ENCODE assay signal across 8 cellular contexts in genomic region chr20:20710847-20711315, GRCh38. TPM values are rescaled to one million over a fixed set of nuclear protein-coding genes. Genes with fewer than 3 reads are reported as not detected.
DNase-seq lines count a peak whose midpoint lies in the region; ATAC-seq and TF ChIP-seq lines count a peak whose summit lies in the region.

No MANE protein-coding gene starts in this region.

- no peaks in the 10 kb centered on the region for H3K27me3 Mint-ChIP-seq in CD8-positive, alpha-beta T cell (ENCODE audit: low read depth)

- H3K4me3 ChIP-seq in CD8-positive, alpha-beta T cell (ENCODE audit: low read depth, low read length) = peak overlapping the region; percentile 89
- H3K4me3 ChIP-seq in effector memory CD4-positive, alpha-beta T cell (ENCODE audit: insufficient read depth, low read depth, low read length, poor library complexity, severe bottlenecking) = peak overlapping the region; percentile 76
- H3K4me3 ChIP-seq in parathyroid adenoma (ENCODE audit: low read depth, low read length) = peak overlapping the region; percentile 69

- peaks cover 41% of the 10 kb centered on the region for H3K4me1 Mint-ChIP-seq in CD8-positive, alpha-beta T cell (ENCODE audit: low read depth)

- peak overlapping the region; percentile 79 for H3K27ac Mint-ChIP-seq in CD8-positive, alpha-beta T cell

- no peak for TF ChIP-seq CTCF in CD8-positive, alpha-beta T cell (IDR thresholded peaks at IDR 0.05)
- no peak for TF ChIP-seq CTCF in parathyroid adenoma (IDR thresholded peaks at IDR 0.05)

- no peaks in the 10 kb centered on the region for H3K9me3 ChIP-seq in CD8-positive, alpha-beta T cell (ENCODE audit: low read length)
- H3K9me3 ChIP-seq in effector memory CD4-positive, alpha-beta T cell (ENCODE audit: control insufficient read depth, low read length) = no peaks in the 10 kb centered on the region
- no peaks in the 10 kb centered on the region for H3K9me3 ChIP-seq in parathyroid adenoma (ENCODE audit: control insufficient read depth, low read length)

- intact Hi-C loops in CD8-positive, alpha-beta T cell (cut with DNase I, micrococcal nuclease) = loop anchor here in 1 of 2 experiments (5.0 to 10.0 kb wide), 3 partner anchors 591 to 1916 kb away; partner anchors contain the start of genes NKX2-4 and XRN2

- no peaks in the 10 kb centered on the region for H3K36me3 ChIP-seq in CD8-positive, alpha-beta T cell (ENCODE audit: insufficient read depth, low read length)
- no peaks in the 10 kb centered on the region for H3K36me3 ChIP-seq in effector memory CD4-positive, alpha-beta T cell (ENCODE audit: control insufficient read depth, insufficient read depth, low read length)
- H3K36me3 ChIP-seq in parathyroid adenoma (ENCODE audit: control insufficient read depth, insufficient read depth, low read length) = no peaks in the 10 kb centered on the region

- no peak overlapping the region for H3K9ac ChIP-seq in parathyroid adenoma

- peaks cover 10% of the 10 kb centered on the region for H3K79me2 ChIP-seq in parathyroid adenoma

- CTCF ChIA-PET in CD8-positive, alpha-beta T cell (lab: Charles Lee) = no interaction called here

- peaks cover 14% of the 10 kb centered on the region for H3K4me1 ChIP-seq in CD8-positive, alpha-beta T cell (ENCODE audit: insufficient read depth, low read length)
- peaks cover 9% of the 10 kb centered on the region for H3K4me1 ChIP-seq in effector memory CD4-positive, alpha-beta T cell (ENCODE audit: control insufficient read depth, insufficient read depth, low read length, poor library complexity, severe bottlenecking)
- peaks cover 21% of the 10 kb centered on the region for H3K4me1 ChIP-seq in parathyroid adenoma

- peak overlapping the region; percentile 59 for H3K27ac ChIP-seq in CD8-positive, alpha-beta T cell (ENCODE audit: low read depth, low read length)
- peak overlapping the region; percentile 85 for H3K27ac ChIP-seq in effector memory CD4-positive, alpha-beta T cell (ENCODE audit: insufficient read depth, low read length, poor library complexity, severe bottlenecking)
- peak overlapping the region; percentile 24 for H3K27ac ChIP-seq in parathyroid adenoma

- H3K27me3 ChIP-seq in CD8-positive, alpha-beta T cell (ENCODE audit: insufficient read depth, low read length) = no peaks in the 10 kb centered on the region
- no peaks in the 10 kb centered on the region for H3K27me3 ChIP-seq in effector memory CD4-positive, alpha-beta T cell (replicated peaks; ENCODE audit: control insufficient read depth, insufficient read depth, low read length, poor library complexity, severe bottlenecking)
- no peaks in the 10 kb centered on the region for H3K27me3 ChIP-seq in parathyroid adenoma (ENCODE audit: control insufficient read depth, insufficient read depth, low read length)

- peak in 1 of 7 experiments; percentile 45 for DNase-seq in CD8-positive, alpha-beta T cell
- DNase-seq in NCI-H526 treated with DMSO at 0.1 percent for 48 hours (lab: John Stamatoyannopoulos, UW) = peak; percentile 27
- no peak for DNase-seq in effector memory CD4-positive, alpha-beta T cell
- no peak for DNase-seq in NCI-H446 treated with DMSO at 0.1 percent for 48 hours (lab: John Stamatoyannopoulos, UW)

- peak overlapping the region; percentile 98 for H3K4me3 Mint-ChIP-seq in CD8-positive, alpha-beta T cell

- H2AFZ ChIP-seq in parathyroid adenoma = peak overlapping the region; percentile 57

- H3K36me3 Mint-ChIP-seq in CD8-positive, alpha-beta T cell = peaks cover 10% of the 10 kb centered on the region

- peak overlapping the region; percentile 73 for H3K4me2 ChIP-seq in parathyroid adenoma (ENCODE audit: low read length)

- no peaks in the 10 kb centered on the region for H3K9me3 Mint-ChIP-seq in CD8-positive, alpha-beta T cell

- peak; percentile 32 for ATAC-seq in CD8-positive, alpha-beta T cell
- peak; percentile 29 for ATAC-seq in GM21723 (IDR thresholded peaks at IDR 0.05; ENCODE audit: unreplicated experiment)
- ATAC-seq in HG02571 (IDR thresholded peaks at IDR 0.05; ENCODE audit: unreplicated experiment) = no peak
- no peak for ATAC-seq in HG03135 (IDR thresholded peaks at IDR 0.05; ENCODE audit: unreplicated experiment)

- POLR2A ChIA-PET in CD8-positive, alpha-beta T cell (lab: Charles Lee) = interaction anchor here (0.7 kb wide), 1 partner anchor 392 kb away, joined by 3 read pairs; no protein-coding TSS in a partner anchor

RNA-seq across cellular contexts. Expression of gene RALGAPA2, which starts 1.6 kb away (rescaled TPM):
- total RNA-seq in CD8-positive, alpha-beta T cell = 10 to 100 TPM; 15.4 to 17.5 TPM

Comparison
In these comparisons a context has a peak if more than half of its experiments do, and no peak if none do; other contexts are left out.
1. ATAC-seq: peak in CD8-positive, alpha-beta T cell (single experiment) and GM21723 (single experiment); none in HG02571 (single experiment) and HG03135 (single experiment).
2. H3K27ac ChIP-seq: peak in every context shown above with its lines; median percentile 85 in effector memory CD4-positive, alpha-beta T cell; 59 in CD8-positive, alpha-beta T cell; 24 in parathyroid adenoma.
3. Peak in every context shown above with its lines, with median percentiles within 50 percentile points of each other: H3K4me3 ChIP-seq.